10 cellular contexts compared by ENCODE assay signal in the genomic region with DNA sequence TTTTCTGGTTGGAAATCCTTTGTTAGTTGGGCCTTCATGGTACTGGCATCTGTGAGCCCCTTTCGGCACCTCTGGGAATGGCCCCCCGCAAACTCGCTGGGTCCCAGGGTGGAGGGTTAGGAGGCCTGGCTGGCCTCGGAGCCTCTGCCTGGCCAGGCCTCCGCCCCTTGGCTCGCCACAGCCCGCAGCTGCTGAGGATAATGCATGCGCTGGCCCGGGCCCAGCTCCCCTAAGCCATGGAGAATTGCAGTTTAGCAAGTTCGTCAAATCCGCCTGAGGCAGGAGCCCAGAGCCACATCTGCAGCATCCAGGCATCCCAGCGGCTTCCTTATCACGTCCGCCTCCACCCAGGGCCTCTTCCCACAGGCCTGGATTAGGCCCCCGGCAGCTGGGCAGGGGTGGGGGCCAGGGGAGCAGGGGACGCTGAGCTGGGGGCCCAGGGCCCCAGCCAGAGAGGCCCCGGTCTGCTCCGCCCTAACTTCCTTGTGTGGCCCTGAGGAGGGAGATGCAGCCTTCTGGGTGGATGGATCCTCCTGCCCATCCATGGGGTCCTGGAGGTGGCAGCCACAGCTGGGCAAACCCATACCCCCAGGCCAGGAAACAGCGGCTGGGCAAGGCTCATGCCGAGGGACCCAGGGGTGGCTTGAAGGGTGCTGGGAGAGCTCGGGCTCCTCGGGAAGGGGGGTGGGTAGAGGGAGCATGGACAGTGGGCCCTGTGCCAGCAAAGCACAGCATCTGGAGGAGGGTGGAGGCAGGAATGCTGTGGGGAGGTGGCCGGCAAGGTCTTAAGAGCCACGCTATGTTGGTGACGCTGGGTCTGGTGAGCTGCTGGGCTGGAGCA. TPM values are rescaled to one million over a fixed set of nuclear protein-coding genes. Genes with fewer than 3 reads are reported as not detected.
DNase-seq lines count a peak whose midpoint lies in the region; ATAC-seq and TF ChIP-seq lines count a peak whose summit lies in the region.
"Had no signal": no experiment of that assay in that cellular context is flagged by ENCODE, and none has a peak within 500 bp of the region (broad histone marks: within the 10 kb centered on the region; RNA-seq: fewer than 3 reads in every experiment).

No MANE protein-coding gene starts in this region.

- H3K27ac ChIP-seq in CD8-positive, alpha-beta memory T cell (ENCODE audit: low read depth, low read length): peak overlapping the region; percentile 64
- H3K27ac ChIP-seq in esophagus muscularis mucosa (replicated peaks in 1 of 4): peak overlapping the region; percentile 50 to 66 (median 61)

- 54% methylated on average over 13 of the region's 25 CpGs for WGBS in esophagus muscularis mucosa

- no peak overlapping the region for H3K27ac Mint-ChIP-seq in CD8-positive, alpha-beta memory T cell

- H3K27me3 Mint-ChIP-seq in CD8-positive, alpha-beta memory T cell: peaks cover 21 to 23% of the 10 kb centered on the region in 2 donors

- H3K4me3 ChIP-seq in CD8-positive, alpha-beta memory T cell (ENCODE audit: low read length): no peak overlapping the region
- no peak overlapping the region for H3K4me3 ChIP-seq in esophagus muscularis mucosa

- H3K27me3 ChIP-seq in CD8-positive, alpha-beta memory T cell (ENCODE audit: insufficient read depth, low read length, poor library complexity, severe bottlenecking): no peaks in the 10 kb centered on the region
- peaks cover 0 to 10% (median 1%) of the 10 kb centered on the region in 4 donors for H3K27me3 ChIP-seq in esophagus muscularis mucosa

- no peak for DNase-seq in CD8-positive, alpha-beta memory T cell
- DNase-seq in NCI-H69 (lab: John Stamatoyannopoulos, UW): peak; percentile 67
- DNase-seq in esophagus muscularis mucosa (ENCODE audit: extremely low spot score): no peak
- peak; percentile 59 for DNase-seq in myocyte (ENCODE audit: low read depth)
- no peak for DNase-seq in activated CD8-positive, alpha-beta memory T cell treated with anti-CD3 and anti-CD28 coated beads, Interleukin-2, amount 50 U/mL, for 48 hours
- no peak for DNase-seq in stimulated activated naive CD4-positive, alpha-beta T cell treated with Interleukin-2 at 50 U/mL for 16 hours (lab: John Stamatoyannopoulos, UW)
- DNase-seq: activated T-cell treated with anti-CD3 and anti-CD28 coated beads, Interleukin-2, amount 50 U/mL, for 1 hour; NCI-H446 had no signal

- TF ChIP-seq EP300 in esophagus muscularis mucosa (IDR thresholded peaks at IDR 0.05): no peak

- no peaks in the 10 kb centered on the region for H3K9me3 ChIP-seq in CD8-positive, alpha-beta memory T cell (ENCODE audit: low read length)
- H3K9me3 ChIP-seq in esophagus muscularis mucosa: no peaks in the 10 kb centered on the region

- no peaks in the 10 kb centered on the region for H3K4me1 ChIP-seq in CD8-positive, alpha-beta memory T cell (ENCODE audit: insufficient read depth, low read length)
- peaks cover 25 to 49% (median 48%) of the 10 kb centered on the region in 4 donors for H3K4me1 ChIP-seq in esophagus muscularis mucosa

- TF ChIP-seq POLR2A in esophagus muscularis mucosa (IDR thresholded peaks at IDR 0.05; ENCODE audit: low read depth): no peak

- no peaks in the 10 kb centered on the region for H3K36me3 ChIP-seq in CD8-positive, alpha-beta memory T cell (ENCODE audit: insufficient read depth, low read length)
- no peaks in the 10 kb centered on the region for H3K36me3 ChIP-seq in esophagus muscularis mucosa

- POLR2A ChIA-PET in CD8-positive, alpha-beta memory T cell (lab: Charles Lee): no interaction called here

- CTCF ChIA-PET in CD8-positive, alpha-beta memory T cell (lab: Charles Lee): interaction anchor here (0.9 kb wide), 1 partner anchor 14 kb away, joined by 3 read pairs; no protein-coding TSS in a partner anchor

- H3K4me3 Mint-ChIP-seq in CD8-positive, alpha-beta memory T cell: no peak overlapping the region

- ATAC-seq in HG02973 (IDR thresholded peaks at IDR 0.05; ENCODE audit: unreplicated experiment) (no peak), HG03097 (IDR thresholded peaks at IDR 0.05; ENCODE audit: low FRiP score, unreplicated experiment) (no peak)

- no peaks in the 10 kb centered on the region for H3K36me3 Mint-ChIP-seq in CD8-positive, alpha-beta memory T cell

- TF ChIP-seq CTCF in esophagus muscularis mucosa (IDR thresholded peaks at IDR 0.05): no peak

- H3K4me1 Mint-ChIP-seq in CD8-positive, alpha-beta memory T cell: peaks cover 0 to 5% (median 2%) of the 10 kb centered on the region in 3 donors

- no peaks in the 10 kb centered on the region for H3K9me3 Mint-ChIP-seq in CD8-positive, alpha-beta memory T cell

- intact Hi-C loops in esophagus muscularis mucosa (cut with DNase I): no loop called here

RNA-seq across cellular contexts. Expression of gene DLK1, which starts 48.5 kb away (rescaled TPM):
- not detected for total RNA-seq in CD8-positive, alpha-beta memory T cell
- not detected for polyA plus RNA-seq in CD8-positive, alpha-beta memory T cell
- under 1 TPM in 1 of 4 donors, not detected in 3; 0.33 TPM for total RNA-seq in esophagus muscularis mucosa
- total RNA-seq in myocyte: not detected in 2 replicates
- not detected for polyA plus RNA-seq in myocyte (2012)

Comparison
In these comparisons a context has a peak if more than half of its experiments do, and no peak if none do; other contexts are left out.
1. DNase-seq: peak in NCI-H69 (single experiment) and myocyte (single experiment); none in CD8-positive, alpha-beta memory T cell (0 of 5), esophagus muscularis mucosa (single experiment), activated CD8-positive, alpha-beta memory T cell treated with anti-CD3 and anti-CD28 coated beads, Interleukin-2, amount 50 U/mL, for 48 hours (single experiment) and stimulated activated naive CD4-positive, alpha-beta T cell treated with Interleukin-2 at 50 U/mL for 16 hours (single experiment).